ENCODE assay signal across 9 cellular contexts in the genomic region with DNA sequence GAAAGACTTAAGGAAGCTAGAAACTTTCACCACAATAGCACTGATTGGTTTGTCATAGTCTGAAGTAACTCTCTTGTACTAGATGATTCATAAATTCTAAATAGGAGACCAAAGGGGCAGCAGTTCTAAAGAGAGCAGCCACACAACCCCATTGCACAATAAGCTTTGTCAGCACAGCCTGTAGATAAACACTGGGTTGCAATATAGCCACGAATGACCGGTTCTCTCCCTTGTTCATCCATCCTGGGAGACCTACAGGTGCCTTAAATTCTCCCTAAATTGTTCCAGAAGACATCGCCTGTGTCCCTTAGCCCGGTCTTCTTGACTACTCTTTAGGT.
DNase-seq lines count a peak whose midpoint lies in the region; ATAC-seq and FAIRE-seq lines count a peak whose summit lies in the region.
"Had no signal": no experiment of that assay in that cellular context is flagged by ENCODE, and none has a peak within 500 bp of the region (broad histone marks: within the 10 kb centered on the region; RNA-seq: fewer than 3 reads in every experiment).

No MANE protein-coding gene starts in this region.

- ATAC-seq in Right ventricle myocardium inferior (peak; percentile 67), GM19328 (IDR thresholded peaks at IDR 0.05; ENCODE audit: unreplicated experiment) (no peak), HG02938 (IDR thresholded peaks at IDR 0.05; ENCODE audit: unreplicated experiment) (no peak)

- no peak for FAIRE-seq in urothelium cell line (lab: Jason Lieb, UNC)
- FAIRE-seq: islet of Langerhans had no signal

- DNase-seq in Right ventricle myocardium inferior (ENCODE audit: missing footprints) (no peak), cardiac septum (ENCODE audit: low spot score) (no peak), SIG-M5 treated with dmso at 0.1 percent for 504 hours (lab: John Stamatoyannopoulos, UW; ENCODE audit: unreplicated experiment) (peak; percentile 98), glomerular visceral epithelial cell (ENCODE audit: extremely low spot score) (peak; percentile 67), urothelium cell line (ENCODE audit: low spot score) (peak; percentile 31)
- no peak for DNase-seq in activated naive CD4-positive, alpha-beta T cell treated with Interleukin-2 at 50 U/mL for 16 hours

- intact Hi-C loops in Right ventricle myocardium inferior (cut with DNase I) (loop anchor here (10.0 kb wide), 2 partner anchors 172 to 572 kb away; a partner anchor contains a TSS), cardiac septum (cut with DNase I) (loop anchor here (5.0 to 10.0 kb wide), 2 partner anchors 214 to 572 kb away; no protein-coding TSS in a partner anchor)

Comparison
In these comparisons a context has a peak if more than half of its experiments do, and no peak if none do; other contexts are left out.
1. DNase-seq: peak in SIG-M5 treated with dmso at 0.1 percent for 504 hours (single experiment), glomerular visceral epithelial cell (single experiment) and urothelium cell line (single experiment); none in Right ventricle myocardium inferior (single experiment), cardiac septum (single experiment) and activated naive CD4-positive, alpha-beta T cell treated with Interleukin-2 at 50 U/mL for 16 hours (single experiment).